In genomic region chr15:69087581-69087980, GRCh38 we compare ENCODE assay signal across 19 cellular contexts.
DNase-seq lines count a peak whose midpoint lies in the region; FAIRE-seq and TF ChIP-seq lines count a peak whose summit lies in the region.
"Had no signal": no experiment of that assay in that cellular context is flagged by ENCODE, and none has a peak within 500 bp of the region (broad histone marks: within the 10 kb centered on the region; RNA-seq: fewer than 3 reads in every experiment).

No MANE protein-coding gene starts in this region.

- H3K18ac ChIP-seq in H1 (ENCODE audit: extremely low read depth, low read length) (peak overlapping the region; percentile 98), neuronal stem cell (ENCODE audit: low read length) (no peak overlapping the region)

- peak overlapping the region; percentile 65 to 66 for H3K4me2 ChIP-seq in H1 (ENCODE audit: insufficient read depth in 1 of 2, low read depth in 2 of 2, low read length in 2 of 2)
- H3K4me2 ChIP-seq in neuronal stem cell (ENCODE audit: insufficient read depth, low read length, poor library complexity, severe bottlenecking), result no peak overlapping the region
- H3K4me2 ChIP-seq: SK-N-SH had no signal

- TF ChIP-seq POLR2A in H1 (IDR thresholded peaks at IDR 0.05; ENCODE audit: control extremely low read depth in 1 of 2, low read depth in 2 of 2, low read length in 2 of 2), result no peak

- H2BK15ac ChIP-seq in H1 (ENCODE audit: low read length) (peak overlapping the region; percentile 35; the same call in 1 of the 2 replicates), neuronal stem cell (ENCODE audit: low read length) (no peak overlapping the region)

- H4K91ac ChIP-seq in H1 (replicated peaks; ENCODE audit: insufficient read length, low read length) (peak overlapping the region; percentile 86), neuronal stem cell (ENCODE audit: low read depth, low read length, poor library complexity) (no peak overlapping the region)

- TF ChIP-seq EP300 in H1 (IDR thresholded peaks at IDR 0.05; ENCODE audit: borderline replicate concordance in 1 of 2, low read depth in 2 of 2, low read length in 2 of 2), result no peak

- no peak overlapping the region for H2AFZ ChIP-seq in H1 (ENCODE audit: low read length)
- H2AFZ ChIP-seq in neuronal stem cell (ENCODE audit: low read length), result no peak overlapping the region

- H3K79me1 ChIP-seq in H1 (ENCODE audit: low read depth, low read length) (no peaks in the 10 kb centered on the region), neuronal stem cell (ENCODE audit: low read depth, low read length) (no peaks in the 10 kb centered on the region)

- H2AK5ac ChIP-seq in H1 (ENCODE audit: low read depth, low read length), result peak overlapping the region; percentile 99; the same call in 1 of the 2 replicates
- H2AK5ac ChIP-seq in neuronal stem cell (ENCODE audit: low read depth, low read length), result no peak overlapping the region

- no peaks in the 10 kb centered on the region for H4K20me1 ChIP-seq in H1 (replicated peaks in 1 of 2; ENCODE audit: control insufficient read depth in 1 of 2, insufficient read depth in 2 of 2, low read length in 2 of 2)

- peak overlapping the region; percentile 100 for H2BK20ac ChIP-seq in H1 (ENCODE audit: low read length)

- DNase-seq in EH (ENCODE audit: low read depth) (peak; percentile 3), H1 (ENCODE audit: low read depth in 1 of 2, low spot score in 2 of 2) (no peak), neuronal stem cell (ENCODE audit: low spot score) (no peak), GM03348 (ENCODE audit: low spot score) (no peak), foreskin melanocyte (no peak), C1 segment of cervical spinal cord (lab: John Stamatoyannopoulos, UW) (no peak)
- DNase-seq: ACHN; Calu3; CD4-positive, alpha-beta memory T cell; DMS53; Karpas-422; NCI-H1105; NCI-H1694; NCI-H345; Right ventricle myocardium superior; SK-N-SH; T-cell had no signal

- H3K4ac ChIP-seq in H1 (replicated peaks; ENCODE audit: insufficient read length, low read depth, low read length), result peak overlapping the region; percentile 54
- no peak overlapping the region for H3K4ac ChIP-seq in neuronal stem cell (ENCODE audit: low read length)

- peak overlapping the region; percentile 90; the same call in 1 of the 2 replicates for H2BK5ac ChIP-seq in H1 (ENCODE audit: low read depth, low read length)
- no peak overlapping the region for H2BK5ac ChIP-seq in neuronal stem cell (ENCODE audit: low read length)

- POLR2A ChIA-PET in H1 (lab: Charles Lee; ENCODE audit: partially characterized antibody), result interaction anchor here (1.1 to 4.9 kb wide), 4 partner anchors 8 to 43 kb away, joined by 3 to 39 read pairs (median 4); no protein-coding TSS in a partner anchor

- peak overlapping the region; percentile 93 for H2BK12ac ChIP-seq in H1 (ENCODE audit: low read depth, low read length)
- H2BK12ac ChIP-seq in neuronal stem cell (ENCODE audit: low read length), result no peak overlapping the region

- peak overlapping the region; percentile 27 for H3K56ac ChIP-seq in H1 (replicated peaks; ENCODE audit: insufficient read length, low read depth, low read length)

- no peaks in the 10 kb centered on the region for H3K9me3 ChIP-seq in HUES48 (ENCODE audit: control insufficient read depth, insufficient read depth, low read length)
- H3K9me3 ChIP-seq in H1 (ENCODE audit: insufficient read depth in 2 of 2, low read depth in 1 of 2, low read length in 1 of 2), result no peaks in the 10 kb centered on the region
- H3K9me3 ChIP-seq in neuronal stem cell (replicated peaks in 1 of 2; ENCODE audit: control insufficient read depth in 2 of 2, insufficient read depth in 1 of 2, low read depth in 1 of 2, low read length in 2 of 2), result peaks cover 0 to 2% of the 10 kb centered on the region in 2 donors
- H3K9me3 ChIP-seq: SK-N-SH had no signal

- H3K23me2 ChIP-seq in H1 (ENCODE audit: low read depth, low read length), result peaks cover 12% of the 10 kb centered on the region; the same call in 1 of the 2 replicates

- no peak for TF ChIP-seq RAD21 in H1 (IDR thresholded peaks at IDR 0.05 in 1 of 2, conservative IDR thresholded peaks at IDR 0.05 in 1 of 2; ENCODE audit: low read depth in 2 of 2, low read length in 2 of 2)

- H4K5ac ChIP-seq in H1 (ENCODE audit: insufficient read length, low read depth, low read length), result peak overlapping the region; percentile 32

- H3K4me3 ChIP-seq in HUES48 (ENCODE audit: low read depth, low read length) (peak overlapping the region; percentile 37), H1 (ENCODE audit: extremely low read depth in 1 of 4, insufficient read depth in 2 of 4, low read depth in 3 of 4, low read length in 4 of 4) (peak overlapping the region in 1 of 4 experiments; percentile 42; a peak in 3 of 8 replicates), neuronal stem cell (ENCODE audit: low read length in 2 of 2) (no peak overlapping the region)

- CTCF ChIA-PET in H1 (lab: Charles Lee; ENCODE audit: partially characterized antibody), result interaction anchor here (0.8 to 3.2 kb wide), 5 partner anchors 12 to 222 kb away, joined by 3 to 9 read pairs (median 3); no protein-coding TSS in a partner anchor

- H3K36me3 ChIP-seq in HUES48 (ENCODE audit: control insufficient read depth, insufficient read depth, low read length) (no peaks in the 10 kb centered on the region), H1 (ENCODE audit: control insufficient read depth in 2 of 4, insufficient read depth in 4 of 4, low read length in 3 of 4) (no peaks in the 10 kb centered on the region), neuronal stem cell (replicated peaks in 1 of 2; ENCODE audit: control insufficient read depth in 2 of 2, insufficient read depth in 2 of 2, low read length in 2 of 2) (no peaks in the 10 kb centered on the region)

- no peak for FAIRE-seq in H1 (lab: Jason Lieb, UNC)
- FAIRE-seq: RCC 7860 had no signal

- TF ChIP-seq CTCF in H1 (IDR thresholded peaks at IDR 0.05; ENCODE audit: control extremely low read depth in 1 of 3, insufficient read depth in 1 of 3, low read depth in 1 of 3, low read length in 3 of 3), result no peak

- H3K23ac ChIP-seq in H1 (ENCODE audit: insufficient read length) (no peak overlapping the region), neuronal stem cell (ENCODE audit: low read depth, low read length, poor library complexity) (peak overlapping the region; percentile 21)

- H3K9ac ChIP-seq in HUES48 (ENCODE audit: low read depth, low read length), result no peak overlapping the region
- H3K9ac ChIP-seq in H1 (replicated peaks in 1 of 4; ENCODE audit: extremely low read depth in 1 of 4, low read depth in 3 of 4, low read length in 3 of 4), result 0 out of 7 replicates have a peak overlapping the region, but pooled peaks of 1 of the 4 experiments have one; percentile 13
- no peak overlapping the region for H3K9ac ChIP-seq in neuronal stem cell (ENCODE audit: low read depth, low read length, poor library complexity)
- H3K9ac ChIP-seq: SK-N-SH had no signal

- 0 out of 2 replicates have a peak overlapping the region, but pooled peaks have one; percentile 7 for H4K8ac ChIP-seq in H1 (ENCODE audit: extremely low read depth, insufficient read depth, low read length)
- H4K8ac ChIP-seq in neuronal stem cell (ENCODE audit: low read depth, low read length), result no peak overlapping the region

- H3K4me1 ChIP-seq in HUES48 (ENCODE audit: control insufficient read depth, insufficient read depth, low read length), result peaks cover 83% of the 10 kb centered on the region
- H3K4me1 ChIP-seq in H1 (replicated peaks in 1 of 4; ENCODE audit: control insufficient read depth in 3 of 4, insufficient read depth in 4 of 4, low read length in 3 of 4), result peaks cover 31 to 70% (median 61%) of the 10 kb centered on the region in 4 experiments
- H3K4me1 ChIP-seq in neuronal stem cell (ENCODE audit: control insufficient read depth in 2 of 2, insufficient read depth in 1 of 2, low read depth in 1 of 2, low read length in 2 of 2), result peaks cover 0 to 16% of the 10 kb centered on the region in 2 donors

- peak overlapping the region; percentile 8 for H3K14ac ChIP-seq in H1 (ENCODE audit: insufficient read length)
- no peak overlapping the region for H3K14ac ChIP-seq in neuronal stem cell (ENCODE audit: low read length)

- H3K27ac ChIP-seq in HUES48 (ENCODE audit: low read depth, low read length), result peak overlapping the region; percentile 91
- H3K27ac ChIP-seq in H1 (ENCODE audit: low read depth, low read length), result peak overlapping the region; percentile 59; the same call in 1 of the 2 replicates
- no peak overlapping the region for H3K27ac ChIP-seq in neuronal stem cell (replicated peaks; ENCODE audit: low read length)

- H3K79me2 ChIP-seq in H1 (ENCODE audit: control insufficient read depth in 1 of 2, insufficient read depth in 2 of 2, low read length in 2 of 2), result no peaks in the 10 kb centered on the region

- H2BK120ac ChIP-seq in H1 (replicated peaks; ENCODE audit: low read depth, low read length) (peak overlapping the region; percentile 97), neuronal stem cell (ENCODE audit: low read depth, low read length) (no peak overlapping the region)

- WGBS in H1 (ENCODE audit: extremely low coverage in 1 of 2, insufficient coverage in 1 of 2, insufficient read length in 1 of 2, insufficient replicate concordance in 2 of 2, low coverage in 1 of 2, low lambda C conversion rate in 2 of 2, missing lambda C conversion rate in 1 of 2), 2 experiments, result 62% methylated on average over 2 of the region's 2 CpGs; no CpG with 5 or more reads in 1 of the 2 experiments
- WGBS in neuronal stem cell (ENCODE audit: extremely low coverage in 2 of 2, insufficient read length in 2 of 2, insufficient replicate concordance in 1 of 2), 2 donors, result no CpG with 5 or more reads among the region's 2 CpGs

- H3K27me3 ChIP-seq in HUES48 (ENCODE audit: control insufficient read depth, insufficient read depth, low read length) (peaks cover 14% of the 10 kb centered on the region), H1 (replicated peaks in 1 of 4; ENCODE audit: control insufficient read depth in 3 of 4, extremely low read depth in 1 of 4, insufficient read depth in 3 of 4, low read length in 3 of 4) (peaks cover 0 to 6% (median 2%) of the 10 kb centered on the region in 4 experiments; a peak in 2 of 7 replicates), neuronal stem cell (ENCODE audit: control insufficient read depth in 3 of 3, insufficient read depth in 3 of 3, low read depth in 1 of 3, low read length in 3 of 3) (peaks cover 0 to 83% (median 65%) of the 10 kb centered on the region in 3 experiments)

TF ChIP-seq in H1, 55 proteins besides CTCF, POLR2A, EP300 and RAD21 (continues in another document):
- no peak for TF ChIP-seq KDM1A (IDR thresholded peaks at IDR 0.05; ENCODE audit: borderline replicate concordance, low read length)
- no peak for TF ChIP-seq CHD1 (IDR thresholded peaks at IDR 0.05; ENCODE audit: low read depth, low read length)
- TF ChIP-seq BACH1 (IDR thresholded peaks at IDR 0.05; ENCODE audit: low read length), result no peak
- no peak for TF ChIP-seq JUN (IDR thresholded peaks at IDR 0.05; ENCODE audit: low read depth, low read length)
- TF ChIP-seq CTBP2 (IDR thresholded peaks at IDR 0.05; ENCODE audit: borderline replicate concordance, insufficient read depth, insufficient read length, low read length), result no peak
- TF ChIP-seq HDAC2 (IDR thresholded peaks at IDR 0.05; ENCODE audit: borderline replicate concordance in 1 of 2, low read depth in 2 of 2, low read length in 2 of 2), result no peak
- no peak for TF ChIP-seq TAF1 (IDR thresholded peaks at IDR 0.05; ENCODE audit: low read depth, low read length)
- TF ChIP-seq BRCA1 (IDR thresholded peaks at IDR 0.05; ENCODE audit: low read depth, low read length), result no peak
